Comparison of ENCODE assay signal across 8 cellular contexts in the genomic region with DNA sequence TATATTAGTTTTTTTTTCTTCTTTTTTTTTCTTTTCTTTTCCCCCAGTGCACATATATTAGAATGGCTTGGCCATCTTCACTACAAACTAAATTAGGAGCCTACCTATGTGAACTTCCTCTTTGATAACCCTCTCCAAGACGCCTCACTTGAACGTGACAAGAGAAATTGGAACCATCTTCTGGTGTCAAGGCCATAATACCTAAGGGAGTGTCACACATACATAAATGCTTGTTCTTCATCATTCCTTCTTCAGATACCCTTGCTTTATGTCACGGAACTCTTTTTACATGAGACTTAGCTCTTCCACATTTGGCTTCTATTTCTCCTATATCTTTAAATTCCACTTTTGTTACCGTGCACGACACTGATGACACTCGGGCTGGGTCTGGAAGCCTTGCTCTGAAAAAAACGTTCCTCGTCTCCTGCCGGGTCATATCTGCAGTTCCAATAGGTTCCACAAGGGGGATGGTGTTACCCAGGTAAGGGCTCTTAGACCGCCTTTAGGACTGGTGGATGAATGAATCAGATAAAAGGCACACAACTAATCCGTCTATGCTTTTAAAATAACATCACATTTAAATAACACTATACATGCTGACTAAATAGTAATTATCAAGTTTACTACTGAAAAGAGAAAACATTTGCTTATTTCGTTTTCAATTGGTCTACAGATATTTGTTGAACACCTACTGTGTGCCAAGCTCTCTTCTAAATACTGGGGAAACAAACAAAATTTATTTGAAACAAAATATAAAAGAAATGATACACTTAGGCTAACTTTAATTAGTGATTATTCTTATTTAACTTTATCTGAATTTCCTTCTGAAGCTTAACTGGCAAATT. TPM values are rescaled to one million over a fixed set of nuclear protein-coding genes. Genes with fewer than 3 reads are reported as not detected.
A peak's percentile ranks its signal among the peaks of the same experiment; 100 is the strongest.
DNase-seq lines count a peak whose midpoint lies in the region; ATAC-seq and TF ChIP-seq lines count a peak whose summit lies in the region.

No MANE protein-coding gene starts in this region.

- no peak overlapping the region for H3K4me3 ChIP-seq in Karpas-422 (ENCODE audit: low read length)

- DNase-seq in DMS79 (lab: John Stamatoyannopoulos, UW) (peak; percentile 1), Karpas-422 (peak; percentile 93), iPS DF 19.7 (ENCODE audit: low read depth, low spot score) (peak; percentile 20)
- DNase-seq in activated naive CD8-positive, alpha-beta T cell treated with anti-CD3 and anti-CD28 coated beads for 36 hours: peak; percentile 52
- DNase-seq in stimulated activated CD4-positive, alpha-beta T cell treated with anti-CD3 and anti-CD28 coated beads, Interleukin-4, amount 100 ng/mL, for 1 hour: peak; percentile 52

- H3K4me2 ChIP-seq in Karpas-422 (ENCODE audit: low read depth, low read length, poor library complexity, severe bottlenecking): peak overlapping the region; percentile 33

- no peak overlapping the region for H3K4me3 Mint-ChIP-seq in activated naive CD8-positive, alpha-beta T cell treated with anti-CD3 and anti-CD28 coated beads for 36 hours

- no peaks in the 10 kb centered on the region for H3K27me3 ChIP-seq in Karpas-422 (ENCODE audit: low read length)

- no peaks in the 10 kb centered on the region for H3K36me3 ChIP-seq in Karpas-422 (ENCODE audit: insufficient read depth, low read length)

- H3K9me3 Mint-ChIP-seq in activated naive CD8-positive, alpha-beta T cell treated with anti-CD3 and anti-CD28 coated beads for 36 hours: no peaks in the 10 kb centered on the region

- no peak overlapping the region for H3K27ac ChIP-seq in Karpas-422 (ENCODE audit: low read length)

- H2AFZ ChIP-seq in Karpas-422 (ENCODE audit: low read length): 0 out of 2 replicates have a peak overlapping the region, but pooled peaks have one; percentile 21

- H3K9ac ChIP-seq in Karpas-422 (ENCODE audit: low read length): no peak overlapping the region

- no peak overlapping the region for H3K27ac Mint-ChIP-seq in activated naive CD8-positive, alpha-beta T cell treated with anti-CD3 and anti-CD28 coated beads for 36 hours

- no peaks in the 10 kb centered on the region for H3K79me2 ChIP-seq in Karpas-422 (ENCODE audit: low read length)

- H4K20me1 ChIP-seq in Karpas-422 (ENCODE audit: insufficient read depth, low read depth, low read length): no peaks in the 10 kb centered on the region

- H3K4me1 ChIP-seq in Karpas-422 (ENCODE audit: low read length): peaks cover 6% of the 10 kb centered on the region; the same call in 1 of the 2 replicates

- H3K9me2 ChIP-seq in Karpas-422 (replicated peaks; ENCODE audit: insufficient read depth, low read length): no peaks in the 10 kb centered on the region

- no peaks in the 10 kb centered on the region for H3K36me3 Mint-ChIP-seq in activated naive CD8-positive, alpha-beta T cell treated with anti-CD3 and anti-CD28 coated beads for 36 hours

- H3K9me3 ChIP-seq in Karpas-422 (ENCODE audit: low read length): no peaks in the 10 kb centered on the region

- H3K4me1 Mint-ChIP-seq in activated naive CD8-positive, alpha-beta T cell treated with anti-CD3 and anti-CD28 coated beads for 36 hours: peaks cover 4% of the 10 kb centered on the region

- peak; percentile 77 for ATAC-seq in GM21360 (IDR thresholded peaks at IDR 0.05; ENCODE audit: unreplicated experiment)
- ATAC-seq in SK-N-SH treated with all-trans-retinoic acid at 6 μM for 48 hours: peak; percentile 88
- ATAC-seq in HG02571 (IDR thresholded peaks at IDR 0.05; ENCODE audit: unreplicated experiment): no peak

- no peaks in the 10 kb centered on the region for H3K27me3 Mint-ChIP-seq in activated naive CD8-positive, alpha-beta T cell treated with anti-CD3 and anti-CD28 coated beads for 36 hours

TF ChIP-seq in SK-N-SH treated with all-trans-retinoic acid at 6 μM for 48 hours, 23 proteins besides CTCF, POLR2A, EP300 and RAD21:
- TF ChIP-seq ZC3H10 (CRISPR knock-in tag; IDR thresholded peaks at IDR 0.05) (no peak), ZNF70 (CRISPR knock-in tag; IDR thresholded peaks at IDR 0.05) (no peak), ZNF8 (CRISPR knock-in tag; IDR thresholded peaks at IDR 0.05) (no peak), RARB (CRISPR knock-in tag; IDR thresholded peaks at IDR 0.05) (no peak), OSR1 (CRISPR knock-in tag; IDR thresholded peaks at IDR 0.05) (no peak), TOX (CRISPR knock-in tag; IDR thresholded peaks at IDR 0.05; ENCODE audit: borderline replicate concordance) (no peak), ISL1 (CRISPR knock-in tag; IDR thresholded peaks at IDR 0.05) (no peak), BACH2 (CRISPR knock-in tag; IDR thresholded peaks at IDR 0.05; ENCODE audit: borderline replicate concordance) (no peak), ZFP3 (CRISPR knock-in tag; IDR thresholded peaks at IDR 0.05) (no peak), CSDC2 (CRISPR knock-in tag; IDR thresholded peaks at IDR 0.05) (no peak), SNAI2 (CRISPR knock-in tag; IDR thresholded peaks at IDR 0.05) (no peak), ARNTL (CRISPR knock-in tag; IDR thresholded peaks at IDR 0.05; ENCODE audit: borderline replicate concordance, low read depth) (no peak)
- TF ChIP-seq, protein P1, sequence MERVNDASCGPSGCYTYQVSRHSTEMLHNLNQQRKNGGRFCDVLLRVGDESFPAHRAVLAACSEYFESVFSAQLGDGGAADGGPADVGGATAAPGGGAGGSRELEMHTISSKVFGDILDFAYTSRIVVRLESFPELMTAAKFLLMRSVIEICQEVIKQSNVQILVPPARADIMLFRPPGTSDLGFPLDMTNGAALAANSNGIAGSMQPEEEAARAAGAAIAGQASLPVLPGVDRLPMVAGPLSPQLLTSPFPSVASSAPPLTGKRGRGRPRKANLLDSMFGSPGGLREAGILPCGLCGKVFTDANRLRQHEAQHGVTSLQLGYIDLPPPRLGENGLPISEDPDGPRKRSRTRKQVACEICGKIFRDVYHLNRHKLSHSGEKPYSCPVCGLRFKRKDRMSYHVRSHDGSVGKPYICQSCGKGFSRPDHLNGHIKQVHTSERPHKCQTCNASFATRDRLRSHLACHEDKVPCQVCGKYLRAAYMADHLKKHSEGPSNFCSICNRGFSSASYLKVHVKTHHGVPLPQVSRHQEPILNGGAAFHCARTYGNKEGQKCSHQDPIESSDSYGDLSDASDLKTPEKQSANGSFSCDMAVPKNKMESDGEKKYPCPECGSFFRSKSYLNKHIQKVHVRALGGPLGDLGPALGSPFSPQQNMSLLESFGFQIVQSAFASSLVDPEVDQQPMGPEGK (CRISPR knock-in tag; IDR thresholded peaks at IDR 0.05; ENCODE audit: borderline replicate concordance): no peak

RNA-seq across cellular contexts. Expression of a gene that starts 19.9 kb away (rescaled TPM):
- total RNA-seq in Karpas-422 (2014; rRNA removed; shearing (Covaris generic); ENCODE audit: low replicate concordance): not detected in 2 replicates
- not detected for total RNA-seq in activated naive CD8-positive, alpha-beta T cell treated with anti-CD3 and anti-CD28 coated beads for 36 hours

RNA-seq across cellular contexts. Expression of a gene that starts 37.3 kb away (rescaled TPM):
- total RNA-seq in Karpas-422 (2014; rRNA removed; shearing (Covaris generic); ENCODE audit: low replicate concordance): not detected in 2 replicates
- total RNA-seq in activated naive CD8-positive, alpha-beta T cell treated with anti-CD3 and anti-CD28 coated beads for 36 hours: not detected

Comparison
In these comparisons a context has a peak if more than half of its experiments do, and no peak if none do; other contexts are left out.
1. DNase-seq: peak in every context shown above with its lines; median percentile 93 in Karpas-422; 52 in activated naive CD8-positive, alpha-beta T cell treated with anti-CD3 and anti-CD28 coated beads for 36 hours; 52 in stimulated activated CD4-positive, alpha-beta T cell treated with anti-CD3 and anti-CD28 coated beads, Interleukin-4, amount 100 ng/mL, for 1 hour; 20 in iPS DF 19.7; 1 in DMS79.